In genomic region chrX:14506866-14507265, GRCh38 we compare ENCODE assay signal across 1 cellular context.
TF ChIP-seq lines count a peak whose summit lies in the region.

No MANE protein-coding gene starts in this region.

TF ChIP-seq in H1, 55 proteins besides CTCF, POLR2A, EP300 and RAD21 (continued from another document):
- TF ChIP-seq E2F6 (IDR thresholded peaks at IDR 0.05) (no peak), TEAD4 (IDR thresholded peaks at IDR 0.05; ENCODE audit: low read depth, low read length) (no peak), TBP (IDR thresholded peaks at IDR 0.05; ENCODE audit: low read depth, low read length) (no peak)
